16 cellular contexts compared by ENCODE assay signal in the genomic region with DNA sequence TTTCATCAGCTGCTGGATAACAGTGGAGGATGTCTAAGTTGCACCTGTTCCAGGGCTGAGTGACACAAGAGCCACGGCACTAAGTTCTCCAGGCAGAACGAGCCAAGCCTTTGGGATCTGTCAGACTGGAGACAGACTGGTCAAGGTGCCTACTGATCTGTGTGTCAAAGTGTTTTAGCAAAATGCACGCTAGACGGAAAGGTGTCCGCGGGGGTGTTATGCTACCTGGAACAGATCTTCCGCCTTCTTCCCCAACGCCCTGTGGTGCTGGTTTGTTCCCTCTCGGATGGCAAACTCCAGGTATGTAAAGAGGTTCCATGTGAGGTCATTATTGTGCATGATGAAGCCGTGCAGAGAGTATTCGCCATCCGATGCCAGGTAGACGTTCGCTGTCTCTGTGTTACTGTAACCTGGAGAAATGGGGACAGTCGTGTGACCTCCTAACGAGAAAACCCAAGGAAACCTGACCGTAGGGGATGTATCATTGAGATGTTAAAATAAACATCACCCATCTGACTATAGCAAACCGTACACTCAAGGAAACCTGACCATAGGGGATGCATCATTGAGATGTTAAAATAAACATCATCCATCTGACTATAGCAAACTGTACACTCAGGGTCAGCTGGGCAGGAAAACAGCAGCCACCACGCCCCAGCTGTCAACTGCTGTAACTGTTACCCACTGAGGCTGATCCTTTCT. TPM values are rescaled to one million over a fixed set of nuclear protein-coding genes. Genes with fewer than 3 reads are reported as not detected.
DNase-seq lines count a peak whose midpoint lies in the region; ATAC-seq, FAIRE-seq and TF ChIP-seq lines count a peak whose summit lies in the region.
"Had no signal": no experiment of that assay in that cellular context is flagged by ENCODE, and none has a peak within 500 bp of the region (broad histone marks: within the 10 kb centered on the region; RNA-seq: fewer than 3 reads in every experiment).

No MANE protein-coding gene starts in this region.

- no peak for TF ChIP-seq POLR2A in GM12891 (IDR thresholded peaks at IDR 0.05; ENCODE audit: low read depth, low read length)

- ATAC-seq in GM18520 (IDR thresholded peaks at IDR 0.05; ENCODE audit: unreplicated experiment), result no peak

- DNase-seq in activated CD4-positive, alpha-beta memory T cell treated with anti-CD3 and anti-CD28 coated beads, Interleukin-2, amount 10 ng/mL, durations not matched to agents 7 days and 5 days, result no peak
- no peak for DNase-seq in activated CD4-positive, alpha-beta memory T cell treated with anti-CD3 and anti-CD28 coated beads for 36 hours
- DNase-seq in GM12891 (ENCODE audit: insufficient read length, low spot score), result no peak
- peak; percentile 10 for DNase-seq in amniotic epithelial cell (ENCODE audit: low read depth)
- DNase-seq in posterior vena cava (ENCODE audit: low spot score), result peak; percentile 38
- no peak for DNase-seq in CD1c-positive myeloid dendritic cell (ENCODE audit: extremely low spot score)
- no peak for DNase-seq in NK-92 treated with Interleukin-12 subunit alpha and Interleukin-12 subunit beta, amount 100 ng/mL, for 24 hours (lab: John Stamatoyannopoulos, UW)
- DNase-seq: activated B cell treated with CpG ODN at 0.5 μM for 24 hours, NCI-H187, NCI-H2227 treated with DMSO at 0.1 percent for 48 hours, NCI-H774, OCI-M1 had no signal

- FAIRE-seq in GM12891 (lab: Jason Lieb, UNC), result peak; percentile 67
- FAIRE-seq: endothelial cell of umbilical vein, H54 had no signal

- no peaks in the 10 kb centered on the region for H3K27me3 Mint-ChIP-seq in activated CD4-positive, alpha-beta memory T cell treated with anti-CD3 and anti-CD28 coated beads, Interleukin-2, amount 10 ng/mL, durations not matched to agents 7 days and 5 days
- no peaks in the 10 kb centered on the region for H3K27me3 Mint-ChIP-seq in activated CD4-positive, alpha-beta memory T cell treated with anti-CD3 and anti-CD28 coated beads for 36 hours
- H3K27me3 Mint-ChIP-seq: activated B cell treated with CpG ODN at 0.5 μM for 24 hours; dendritic cell treated with granulocyte-macrophage colony-stimulating factor and Interleukin-4, amounts not matched to agents 40 ng/mL and 50 ng/mL, for 4 days had no signal

- POLR2A ChIA-PET in activated CD4-positive, alpha-beta memory T cell treated with anti-CD3 and anti-CD28 coated beads, Interleukin-2, amount 10 ng/mL, durations not matched to agents 7 days and 5 days (lab: Charles Lee), result no interaction called here
- POLR2A ChIA-PET in activated CD4-positive, alpha-beta memory T cell treated with anti-CD3 and anti-CD28 coated beads for 36 hours (lab: Charles Lee), result no interaction called here

- no peak overlapping the region for H3K4me3 Mint-ChIP-seq in activated CD4-positive, alpha-beta memory T cell treated with anti-CD3 and anti-CD28 coated beads, Interleukin-2, amount 10 ng/mL, durations not matched to agents 7 days and 5 days
- H3K4me3 Mint-ChIP-seq in activated CD4-positive, alpha-beta memory T cell treated with anti-CD3 and anti-CD28 coated beads for 36 hours, result no peak overlapping the region
- H3K4me3 Mint-ChIP-seq: activated B cell treated with CpG ODN at 0.5 μM for 24 hours; dendritic cell treated with granulocyte-macrophage colony-stimulating factor and Interleukin-4, amounts not matched to agents 40 ng/mL and 50 ng/mL, for 4 days had no signal

- no peaks in the 10 kb centered on the region for H3K4me1 Mint-ChIP-seq in activated CD4-positive, alpha-beta memory T cell treated with anti-CD3 and anti-CD28 coated beads, Interleukin-2, amount 10 ng/mL, durations not matched to agents 7 days and 5 days
- H3K4me1 Mint-ChIP-seq in activated CD4-positive, alpha-beta memory T cell treated with anti-CD3 and anti-CD28 coated beads for 36 hours (ENCODE audit: low read depth), result no peaks in the 10 kb centered on the region
- H3K4me1 Mint-ChIP-seq: activated B cell treated with CpG ODN at 0.5 μM for 24 hours had no signal

- H3K27ac Mint-ChIP-seq in activated CD4-positive, alpha-beta memory T cell treated with anti-CD3 and anti-CD28 coated beads, Interleukin-2, amount 10 ng/mL, durations not matched to agents 7 days and 5 days, result peak overlapping the region; percentile 47
- H3K27ac Mint-ChIP-seq in activated CD4-positive, alpha-beta memory T cell treated with anti-CD3 and anti-CD28 coated beads for 36 hours, result no peak overlapping the region
- H3K27ac Mint-ChIP-seq: activated B cell treated with CpG ODN at 0.5 μM for 24 hours; dendritic cell treated with granulocyte-macrophage colony-stimulating factor and Interleukin-4, amounts not matched to agents 40 ng/mL and 50 ng/mL, for 4 days had no signal

- peaks cover 36% of the 10 kb centered on the region for H3K9me3 Mint-ChIP-seq in activated CD4-positive, alpha-beta memory T cell treated with anti-CD3 and anti-CD28 coated beads, Interleukin-2, amount 10 ng/mL, durations not matched to agents 7 days and 5 days
- H3K9me3 Mint-ChIP-seq in activated CD4-positive, alpha-beta memory T cell treated with anti-CD3 and anti-CD28 coated beads for 36 hours, result peaks cover 24% of the 10 kb centered on the region

- H3K36me3 Mint-ChIP-seq in activated CD4-positive, alpha-beta memory T cell treated with anti-CD3 and anti-CD28 coated beads, Interleukin-2, amount 10 ng/mL, durations not matched to agents 7 days and 5 days (ENCODE audit: low read depth), result peaks cover 73% of the 10 kb centered on the region
- H3K36me3 Mint-ChIP-seq in activated CD4-positive, alpha-beta memory T cell treated with anti-CD3 and anti-CD28 coated beads for 36 hours, result peaks cover 71% of the 10 kb centered on the region

- intact Hi-C loops in activated CD4-positive, alpha-beta memory T cell treated with anti-CD3 and anti-CD28 coated beads for 36 hours (cut with micrococcal nuclease), result no loop called here
- intact Hi-C loops in posterior vena cava (cut with DNase I), result no loop called here

- CTCF ChIA-PET in activated CD4-positive, alpha-beta memory T cell treated with anti-CD3 and anti-CD28 coated beads, Interleukin-2, amount 10 ng/mL, durations not matched to agents 7 days and 5 days (lab: Charles Lee), result no interaction called here
- CTCF ChIA-PET in activated CD4-positive, alpha-beta memory T cell treated with anti-CD3 and anti-CD28 coated beads for 36 hours (lab: Charles Lee), result no interaction called here

TF ChIP-seq in GM12891, 5 proteins besides CTCF, POLR2A, EP300 and RAD21:
- TF ChIP-seq POLR2AphosphoS5 (IDR thresholded peaks at IDR 0.05; ENCODE audit: low read depth, low read length) (peak; percentile 23; the same call in 1 of the 2 replicates), PAX5 (IDR thresholded peaks at IDR 0.05; ENCODE audit: insufficient read depth, low read length, severe bottlenecking) (no peak), POU2F2 (IDR thresholded peaks at IDR 0.05; ENCODE audit: low read depth, low read length) (no peak), SPI1 (IDR thresholded peaks at IDR 0.05; ENCODE audit: low read depth, low read length) (no peak), TAF1 (IDR thresholded peaks at IDR 0.05; ENCODE audit: low read depth, low read length) (no peak)

RNA-seq across cellular contexts. Expression of a gene that starts 29.7 kb away (rescaled TPM):
- 100 to 1,000 TPM; 249 to 255 TPM for total RNA-seq in activated CD4-positive, alpha-beta memory T cell treated with anti-CD3 and anti-CD28 coated beads, Interleukin-2, amount 10 ng/mL, durations not matched to agents 7 days and 5 days
- total RNA-seq in activated CD4-positive, alpha-beta memory T cell treated with anti-CD3 and anti-CD28 coated beads for 36 hours, result 100 to 1,000 TPM; 399 to 407 TPM
- polyA plus RNA-seq in GM12891 (2012; ENCODE audit: low read depth, missing spikeins), result 741 TPM
- total RNA-seq in posterior vena cava, result 100 to 1,000 TPM; 204 to 218 TPM

RNA-seq across cellular contexts. Expression of a gene that starts 31.1 kb away (rescaled TPM):
- total RNA-seq in activated CD4-positive, alpha-beta memory T cell treated with anti-CD3 and anti-CD28 coated beads, Interleukin-2, amount 10 ng/mL, durations not matched to agents 7 days and 5 days, result 10 to 100 TPM; 62.2 to 63.3 TPM
- 10 to 100 TPM; 65.2 to 67.4 TPM for total RNA-seq in activated CD4-positive, alpha-beta memory T cell treated with anti-CD3 and anti-CD28 coated beads for 36 hours
- 59.7 TPM for polyA plus RNA-seq in GM12891 (2012; ENCODE audit: low read depth, missing spikeins)
- total RNA-seq in posterior vena cava, result 10 to 100 TPM; 28.2 to 29.7 TPM

Comparison
In these comparisons a context has a peak if more than half of its experiments do, and no peak if none do; other contexts are left out.
1. DNase-seq: peak in amniotic epithelial cell (single experiment) and posterior vena cava (single experiment); none in activated CD4-positive, alpha-beta memory T cell treated with anti-CD3 and anti-CD28 coated beads, Interleukin-2, amount 10 ng/mL, durations not matched to agents 7 days and 5 days (single experiment), activated CD4-positive, alpha-beta memory T cell treated with anti-CD3 and anti-CD28 coated beads for 36 hours (single experiment), GM12891 (single experiment), CD1c-positive myeloid dendritic cell (single experiment) and NK-92 treated with Interleukin-12 subunit alpha and Interleukin-12 subunit beta, amount 100 ng/mL, for 24 hours (single experiment).